ENCODE assay signal across 9 cellular contexts in genomic region chr10:49309691-49310371, GRCh38. TPM values are rescaled to one million over a fixed set of nuclear protein-coding genes. Genes with fewer than 3 reads are reported as not detected.
A peak's percentile ranks its signal among the peaks of the same experiment; 100 is the strongest.
DNase-seq lines count a peak whose midpoint lies in the region; ATAC-seq and TF ChIP-seq lines count a peak whose summit lies in the region.
"Had no signal": no experiment of that assay in that cellular context is flagged by ENCODE, and none has a peak within 500 bp of the region (broad histone marks: within the 10 kb centered on the region; RNA-seq: fewer than 3 reads in every experiment).

No MANE protein-coding gene starts in this region.

- no peaks in the 10 kb centered on the region for H3K27me3 Mint-ChIP-seq in naive B cell

- H3K36me3 ChIP-seq in HAP-1 (replicated peaks) = no peaks in the 10 kb centered on the region

- peaks cover 20 to 35% (median 28%) of the 10 kb centered on the region in 3 donors for H3K4me1 Mint-ChIP-seq in naive B cell

- DNase-seq in GM12865 (ENCODE audit: low read depth) (peak; percentile 41), SIG-M5 treated with dmso at 0.1 percent for 504 hours (lab: John Stamatoyannopoulos, UW; ENCODE audit: unreplicated experiment) (peak; percentile 70), naive B cell (peak; percentile 31), HAP-1 (ENCODE audit: low spot score in 2 of 2) (no peak), erythroblast (lab: John Stamatoyannopoulos, UW) (no peak), NCI-H1436 treated with DMSO at 0.1 percent for 48 hours (lab: John Stamatoyannopoulos, UW) (no peak)
- DNase-seq: stimulated activated CD4-positive, alpha-beta T cell treated with anti-CD3 and anti-CD28 coated beads, Interleukin-4, amount 100 ng/mL, for 1 hour had no signal

- H3K9me3 ChIP-seq in HAP-1 = no peaks in the 10 kb centered on the region

- peak overlapping the region; percentile 58 to 94 (median 82) for H3K27ac Mint-ChIP-seq in naive B cell

- TF ChIP-seq POLR2A in erythroblast (IDR thresholded peaks at IDR 0.05; ENCODE audit: low read length) = no peak

- no peak for TF ChIP-seq CTCF in GM12865 (IDR thresholded peaks at IDR 0.05; ENCODE audit: insufficient read depth, low read depth, low read length, missing control alignments)

- H3K4me3 Mint-ChIP-seq in naive B cell = peak overlapping the region; percentile 44 to 89 (median 82)

- H3K9me3 Mint-ChIP-seq in naive B cell = peaks cover 0 to 6% (median 0%) of the 10 kb centered on the region in 7 donors

- ATAC-seq in GM21723 (IDR thresholded peaks at IDR 0.05; ENCODE audit: unreplicated experiment) (peak; percentile 71), naive B cell (ENCODE audit: low read depth in 2 of 2) (peak; percentile 86 to 93), HG02852 (IDR thresholded peaks at IDR 0.05; ENCODE audit: unreplicated experiment) (no peak)

- no peaks in the 10 kb centered on the region for H3K36me3 Mint-ChIP-seq in naive B cell

- no peaks in the 10 kb centered on the region for H3K4me1 ChIP-seq in HAP-1

- in situ Hi-C loops in HAP-1 (cut with MboI; ENCODE audit: low sequenced_read_pairs) = no loop called here

- H3K27me3 ChIP-seq in HAP-1 (ENCODE audit: low read depth) = no peaks in the 10 kb centered on the region

- H3K4me3 ChIP-seq in GM12865 (ENCODE audit: low read depth, low read length) = no peak overlapping the region
- no peak overlapping the region for H3K4me3 ChIP-seq in HAP-1

RNA-seq across cellular contexts. Expression of gene C10orf71, which starts 10.9 kb away (rescaled TPM):
- polyA plus RNA-seq in naive B cell (ENCODE audit: low read depth in 6 of 6) = not detected

Comparison
In these comparisons a context has a peak if more than half of its experiments do, and no peak if none do; other contexts are left out.
1. DNase-seq: peak in GM12865 (single experiment), SIG-M5 treated with dmso at 0.1 percent for 504 hours (single experiment) and naive B cell (single experiment); none in HAP-1 (0 of 2), erythroblast (0 of 2) and NCI-H1436 treated with DMSO at 0.1 percent for 48 hours (single experiment).